Comparison of ENCODE assay signal across 9 cellular contexts in the genomic region with DNA sequence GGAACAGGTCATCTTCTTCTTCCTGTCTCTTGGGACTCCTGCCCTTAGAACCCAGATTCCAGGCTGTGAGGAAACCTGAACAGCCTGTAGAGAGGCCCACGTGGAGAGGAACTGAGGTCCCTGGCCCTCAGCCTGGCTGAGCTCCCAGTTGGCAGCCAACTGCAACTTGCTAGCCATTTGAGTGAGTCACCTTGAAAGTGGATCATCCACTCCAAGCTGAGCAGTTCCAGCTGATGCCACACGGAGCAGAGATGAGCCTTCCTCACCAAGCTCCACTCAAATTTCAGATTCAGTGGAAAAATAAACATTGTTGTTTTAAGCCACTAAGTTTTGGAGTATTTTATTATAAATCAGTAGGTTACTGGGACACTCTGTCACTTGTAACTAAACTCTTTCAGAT.
DNase-seq lines count a peak whose midpoint lies in the region; ATAC-seq and TF ChIP-seq lines count a peak whose summit lies in the region.
"Had no signal": no experiment of that assay in that cellular context is flagged by ENCODE, and none has a peak within 500 bp of the region (broad histone marks: within the 10 kb centered on the region; RNA-seq: fewer than 3 reads in every experiment).

No MANE protein-coding gene starts in this region.

- TF ChIP-seq CTCF in colonic mucosa (IDR thresholded peaks at IDR 0.05) (no peak), mucosa of descending colon (IDR thresholded peaks at IDR 0.05) (no peak), GM10266 (IDR thresholded peaks at IDR 0.05; ENCODE audit: control insufficient read depth, insufficient read depth, low read depth, missing control alignments) (no peak)

- DNase-seq in GM04503 (ENCODE audit: low read depth): peak; percentile 54
- peak; percentile 54 for DNase-seq in NCI-H2029 treated with DMSO at 0.1 percent for 48 hours (lab: John Stamatoyannopoulos, UW)
- DNase-seq in colonic mucosa: peak; percentile 50
- peak; percentile 27 to 64 (median 51) for DNase-seq in mucosa of descending colon
- DNase-seq in activated effector memory CD4-positive, alpha-beta T cell treated with anti-CD3 and anti-CD28 coated beads, Interleukin-2, amount 50 U/mL, for 16 hours: no peak
- DNase-seq in T-helper 1 cell: no peak
- DNase-seq in GM10266 (ENCODE audit: extremely low spot score): no peak
- no peak for DNase-seq in CD4-positive, alpha-beta memory T cell

- H3K36me3 Mint-ChIP-seq in CD4-positive, alpha-beta memory T cell: no peaks in the 10 kb centered on the region

- no peak overlapping the region for H3K9ac ChIP-seq in colonic mucosa (ENCODE audit: low read depth in 2 of 2, low read length in 2 of 2)

- intact Hi-C loops in colonic mucosa (cut with DNase I) (no loop called here), mucosa of descending colon (cut with DNase I, micrococcal nuclease) (no loop called here)
- intact Hi-C loops in CD4-positive, alpha-beta memory T cell (cut with micrococcal nuclease): no loop called here

- no peak overlapping the region for H3K4me3 ChIP-seq in colonic mucosa
- H3K4me3 ChIP-seq in mucosa of descending colon: no peak overlapping the region
- H3K4me3 ChIP-seq in CD4-positive, alpha-beta memory T cell (ENCODE audit: low read length in 2 of 2): no peak overlapping the region

- no peak overlapping the region for H3K27ac ChIP-seq in colonic mucosa
- no peak overlapping the region for H3K27ac ChIP-seq in CD4-positive, alpha-beta memory T cell (ENCODE audit: low read depth, low read length)

- no peaks in the 10 kb centered on the region for H3K27me3 Mint-ChIP-seq in CD4-positive, alpha-beta memory T cell

- H3K4me3 Mint-ChIP-seq in CD4-positive, alpha-beta memory T cell: no peak overlapping the region
- H3K4me3 Mint-ChIP-seq: IgD-negative memory B cell had no signal

- peaks cover 0 to 1% (median 0%) of the 10 kb centered on the region in 8 donors for H3K9me3 Mint-ChIP-seq in CD4-positive, alpha-beta memory T cell

- peak; percentile 85 for ATAC-seq in mucosa of descending colon

- no peaks in the 10 kb centered on the region for H3K9me3 ChIP-seq in colonic mucosa
- no peaks in the 10 kb centered on the region for H3K9me3 ChIP-seq in mucosa of descending colon
- H3K9me3 ChIP-seq in CD4-positive, alpha-beta memory T cell (ENCODE audit: control insufficient read depth in 1 of 2, low read length in 2 of 2): no peaks in the 10 kb centered on the region

- H3K27ac Mint-ChIP-seq in CD4-positive, alpha-beta memory T cell: no peak overlapping the region
- H3K27ac Mint-ChIP-seq: IgD-negative memory B cell had no signal

- no peaks in the 10 kb centered on the region for H3K4me1 Mint-ChIP-seq in CD4-positive, alpha-beta memory T cell
- H3K4me1 Mint-ChIP-seq: IgD-negative memory B cell had no signal

- POLR2A ChIA-PET in CD4-positive, alpha-beta memory T cell (lab: Charles Lee; ENCODE audit: partially characterized antibody): no interaction called here

- no peaks in the 10 kb centered on the region for H3K4me1 ChIP-seq in colonic mucosa
- no peaks in the 10 kb centered on the region for H3K4me1 ChIP-seq in mucosa of descending colon (ENCODE audit: low read depth)
- H3K4me1 ChIP-seq in CD4-positive, alpha-beta memory T cell (ENCODE audit: insufficient read depth, low read length): no peaks in the 10 kb centered on the region

- H3K36me3 ChIP-seq in colonic mucosa: no peaks in the 10 kb centered on the region
- no peaks in the 10 kb centered on the region for H3K36me3 ChIP-seq in mucosa of descending colon (ENCODE audit: low read depth)
- no peaks in the 10 kb centered on the region for H3K36me3 ChIP-seq in CD4-positive, alpha-beta memory T cell (ENCODE audit: insufficient read depth, low read length)

- CTCF ChIA-PET in CD4-positive, alpha-beta memory T cell (lab: Charles Lee; ENCODE audit: partially characterized antibody): no interaction called here

- no peaks in the 10 kb centered on the region for H3K27me3 ChIP-seq in colonic mucosa
- no peaks in the 10 kb centered on the region for H3K27me3 ChIP-seq in CD4-positive, alpha-beta memory T cell (ENCODE audit: insufficient read depth, low read length)

Comparison
In these comparisons a context has a peak if more than half of its experiments do, and no peak if none do; other contexts are left out.
1. DNase-seq: peak in GM04503 (single experiment), NCI-H2029 treated with DMSO at 0.1 percent for 48 hours (single experiment), colonic mucosa (single experiment) and mucosa of descending colon (3 of 3); none in activated effector memory CD4-positive, alpha-beta T cell treated with anti-CD3 and anti-CD28 coated beads, Interleukin-2, amount 50 U/mL, for 16 hours (single experiment), T-helper 1 cell (0 of 5), GM10266 (single experiment) and CD4-positive, alpha-beta memory T cell (0 of 5).